Comparison of ENCODE assay signal across 8 cellular contexts in genomic region chr13:24923305-24923640, GRCh38.
DNase-seq lines count a peak whose midpoint lies in the region; ATAC-seq and TF ChIP-seq lines count a peak whose summit lies in the region.

No MANE protein-coding gene starts in this region.

- peak overlapping the region; percentile 86 for H3K9ac ChIP-seq in Karpas-422 (ENCODE audit: low read length)

- no peak for TF ChIP-seq POLR2A in adrenal gland (IDR thresholded peaks at IDR 0.05)

- H3K27ac ChIP-seq in Karpas-422 (ENCODE audit: low read length) (peak overlapping the region; percentile 82), adrenal gland (peak overlapping the region; percentile 82 to 96 (median 93)), hepatocyte (peak overlapping the region; percentile 96)

- H3K36me3 Mint-ChIP-seq in activated CD4-positive, alpha-beta T cell treated with anti-CD3 and anti-CD28 coated beads for 36 hours (ENCODE audit: low read depth): peaks cover 3% of the 10 kb centered on the region

- peaks cover 2% of the 10 kb centered on the region for H3K27me3 Mint-ChIP-seq in activated CD4-positive, alpha-beta T cell treated with anti-CD3 and anti-CD28 coated beads for 36 hours

- H3K27me3 ChIP-seq in Karpas-422 (ENCODE audit: low read length): no peaks in the 10 kb centered on the region
- no peaks in the 10 kb centered on the region for H3K27me3 ChIP-seq in adrenal gland
- no peaks in the 10 kb centered on the region for H3K27me3 ChIP-seq in hepatocyte

- H3K4me2 ChIP-seq in Karpas-422 (ENCODE audit: low read depth, low read length, poor library complexity, severe bottlenecking) (peak overlapping the region; percentile 98), hepatocyte (peak overlapping the region; percentile 67)

- peak overlapping the region; percentile 94 for H3K27ac Mint-ChIP-seq in activated CD4-positive, alpha-beta T cell treated with anti-CD3 and anti-CD28 coated beads for 36 hours

- DNase-seq in activated CD4-positive, alpha-beta T cell treated with anti-CD3 and anti-CD28 coated beads for 36 hours: peak; percentile 5
- DNase-seq in activated CD4-positive, alpha-beta T cell treated with anti-CD3 and anti-CD28 coated beads for 48 hours: no peak
- DNase-seq in Karpas-422 (peak; percentile 77), adrenal gland (peak in 4 of 7 donors; percentile 16 to 24 (median 18)), hepatocyte (ENCODE audit: low spot score) (peak; percentile 40), skeletal muscle cell (ENCODE audit: low read depth) (peak; percentile 26), NCI-H128 (lab: John Stamatoyannopoulos, UW; ENCODE audit: unreplicated experiment) (no peak)

- TF ChIP-seq CTCF in adrenal gland (IDR thresholded peaks at IDR 0.05) (no peak), hepatocyte (IDR thresholded peaks at IDR 0.05; ENCODE audit: poor library complexity) (no peak)

- H3K4me3 Mint-ChIP-seq in activated CD4-positive, alpha-beta T cell treated with anti-CD3 and anti-CD28 coated beads for 36 hours: peak overlapping the region; percentile 97

- H3K4me1 ChIP-seq in Karpas-422 (ENCODE audit: low read length): peaks cover 16% of the 10 kb centered on the region
- peaks cover 4 to 6% of the 10 kb centered on the region in 2 donors for H3K4me1 ChIP-seq in adrenal gland (replicated peaks in 1 of 2)
- H3K4me1 ChIP-seq in hepatocyte (ENCODE audit: insufficient read depth): peaks cover 11% of the 10 kb centered on the region

- H2AFZ ChIP-seq in Karpas-422 (ENCODE audit: low read length) (peak overlapping the region; percentile 84), hepatocyte (peak overlapping the region; percentile 48)

- H3K79me2 ChIP-seq in Karpas-422 (ENCODE audit: low read length): peaks cover 43% of the 10 kb centered on the region
- peaks cover 23% of the 10 kb centered on the region for H3K79me2 ChIP-seq in hepatocyte

- H3K36me3 ChIP-seq in Karpas-422 (ENCODE audit: insufficient read depth, low read length) (no peaks in the 10 kb centered on the region), adrenal gland (replicated peaks in 1 of 2) (no peaks in the 10 kb centered on the region), hepatocyte (replicated peaks; ENCODE audit: insufficient read depth, low read depth) (no peaks in the 10 kb centered on the region)

- CTCF ChIA-PET in activated CD4-positive, alpha-beta T cell treated with anti-CD3 and anti-CD28 coated beads for 36 hours (lab: Charles Lee): no interaction called here

- H3K9me2 ChIP-seq in Karpas-422 (replicated peaks; ENCODE audit: insufficient read depth, low read length) (no peaks in the 10 kb centered on the region), hepatocyte (replicated peaks; ENCODE audit: insufficient read depth) (no peaks in the 10 kb centered on the region)

- no peaks in the 10 kb centered on the region for H4K20me1 ChIP-seq in Karpas-422 (ENCODE audit: insufficient read depth, low read depth, low read length)
- no peaks in the 10 kb centered on the region for H4K20me1 ChIP-seq in hepatocyte (ENCODE audit: insufficient read depth, poor library complexity, severe bottlenecking)

- H3K9me3 Mint-ChIP-seq in activated CD4-positive, alpha-beta T cell treated with anti-CD3 and anti-CD28 coated beads for 36 hours (ENCODE audit: low read depth): no peaks in the 10 kb centered on the region

- intact Hi-C loops in activated CD4-positive, alpha-beta T cell treated with anti-CD3 and anti-CD28 coated beads for 36 hours (cut with DNase I, micrococcal nuclease): loop anchor here (2.0 to 10.0 kb wide), 7 partner anchors 364 to 1332 kb away; partner anchors contain the start of genes CDK8 (in 1 of the 2), MTMR6 (in 1 of the 2), NUP58 (in 1 of the 2) and PARP4 (in 1 of the 2)
- intact Hi-C loops in adrenal gland (cut with DNase I): no loop called here

- H3K4me3 ChIP-seq in Karpas-422 (ENCODE audit: low read length) (peak overlapping the region; percentile 87), adrenal gland (peak overlapping the region in 3 of 4 donors; percentile 4 to 79 (median 68)), hepatocyte (peak overlapping the region; percentile 31), skeletal muscle cell (ENCODE audit: low read depth, low read length) (peak overlapping the region; percentile 90)

- POLR2A ChIA-PET in activated CD4-positive, alpha-beta T cell treated with anti-CD3 and anti-CD28 coated beads for 36 hours (lab: Charles Lee): no interaction called here

- H3K4me1 Mint-ChIP-seq in activated CD4-positive, alpha-beta T cell treated with anti-CD3 and anti-CD28 coated beads for 36 hours: peaks cover 9% of the 10 kb centered on the region

- ATAC-seq in activated CD4-positive, alpha-beta T cell treated with anti-CD3 and anti-CD28 coated beads for 36 hours: peak; percentile 21
- peak; percentile 65 for ATAC-seq in GM21825 (IDR thresholded peaks at IDR 0.05; ENCODE audit: unreplicated experiment)

- WGBS in adrenal gland, 4 donors: 0 to 3% (median 1%) methylated on average over 8 of the region's 8 CpGs
- WGBS in hepatocyte (ENCODE audit: low lambda C conversion rate, missing lambda C conversion rate): 10% methylated on average over 8 of the region's 8 CpGs

- H3K9me3 ChIP-seq in Karpas-422 (ENCODE audit: low read length) (no peaks in the 10 kb centered on the region), adrenal gland (replicated peaks in 1 of 3) (no peaks in the 10 kb centered on the region), hepatocyte (ENCODE audit: low read depth) (no peaks in the 10 kb centered on the region)

Comparison
In these comparisons a context has a peak if more than half of its experiments do, and no peak if none do; other contexts are left out.
1. DNase-seq: peak in activated CD4-positive, alpha-beta T cell treated with anti-CD3 and anti-CD28 coated beads for 36 hours (single experiment), Karpas-422 (single experiment), adrenal gland (4 of 7), hepatocyte (single experiment) and skeletal muscle cell (single experiment); none in activated CD4-positive, alpha-beta T cell treated with anti-CD3 and anti-CD28 coated beads for 48 hours (single experiment) and NCI-H128 (single experiment).
2. H3K4me3 ChIP-seq: peak in every context shown above with its lines; median percentile 90 in skeletal muscle cell; 87 in Karpas-422; 68 in adrenal gland; 31 in hepatocyte.
3. intact Hi-C loops: an anchor here in activated CD4-positive, alpha-beta T cell treated with anti-CD3 and anti-CD28 coated beads for 36 hours (2.0 to 10.0 kb wide); none called in adrenal gland.
4. Peak in every context shown above with its lines, with median percentiles within 50 percentile points of each other: H3K27ac ChIP-seq.